ENCODE assay signal across 1 cellular context in genomic region chr2:110248081-110248795, GRCh38. TPM values are rescaled to one million over a fixed set of nuclear protein-coding genes. Genes with fewer than 3 reads are reported as not detected.
"Had no signal": no experiment of that assay in that cellular context is flagged by ENCODE, and none has a peak within 500 bp of the region (broad histone marks: within the 10 kb centered on the region; RNA-seq: fewer than 3 reads in every experiment).

No MANE protein-coding gene starts in this region.

RNA-seq across cellular contexts. Expression of gene NPHP1, which starts 43.4 kb away (rescaled TPM):
- total RNA-seq: T-helper 2 cell treated with Interferon-gamma antibody and Interleukin-4, amounts not matched to agents 100 ng/mL and 5 ng/mL, for 36 hours had no signal
